Comparison of ENCODE assay signal across 2 cellular contexts in the genomic region with DNA sequence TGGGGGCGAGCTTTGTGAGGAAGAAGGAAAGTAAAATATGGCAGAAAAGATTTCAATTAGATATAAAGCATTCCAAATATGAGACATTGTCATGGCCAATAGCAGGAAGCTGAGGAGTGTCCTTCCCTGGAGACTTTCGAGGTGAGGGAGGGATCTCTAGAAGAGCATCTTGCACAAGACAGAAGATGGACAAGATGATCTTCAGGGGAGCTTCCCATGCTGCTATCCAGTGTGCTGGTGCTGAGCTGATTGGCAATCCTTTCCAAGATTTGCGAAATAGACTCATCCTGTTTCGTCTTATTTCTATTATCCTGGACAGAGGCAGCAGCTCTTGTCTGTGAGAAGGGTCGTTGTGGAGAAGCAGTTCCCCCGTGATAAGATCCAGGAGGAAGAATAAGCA.
TF ChIP-seq lines count a peak whose summit lies in the region.

No MANE protein-coding gene starts in this region.

TF ChIP-seq in GM23338, 12 proteins besides CTCF, POLR2A, EP300 and RAD21 (continued from another document):
- TF ChIP-seq, protein P1, sequence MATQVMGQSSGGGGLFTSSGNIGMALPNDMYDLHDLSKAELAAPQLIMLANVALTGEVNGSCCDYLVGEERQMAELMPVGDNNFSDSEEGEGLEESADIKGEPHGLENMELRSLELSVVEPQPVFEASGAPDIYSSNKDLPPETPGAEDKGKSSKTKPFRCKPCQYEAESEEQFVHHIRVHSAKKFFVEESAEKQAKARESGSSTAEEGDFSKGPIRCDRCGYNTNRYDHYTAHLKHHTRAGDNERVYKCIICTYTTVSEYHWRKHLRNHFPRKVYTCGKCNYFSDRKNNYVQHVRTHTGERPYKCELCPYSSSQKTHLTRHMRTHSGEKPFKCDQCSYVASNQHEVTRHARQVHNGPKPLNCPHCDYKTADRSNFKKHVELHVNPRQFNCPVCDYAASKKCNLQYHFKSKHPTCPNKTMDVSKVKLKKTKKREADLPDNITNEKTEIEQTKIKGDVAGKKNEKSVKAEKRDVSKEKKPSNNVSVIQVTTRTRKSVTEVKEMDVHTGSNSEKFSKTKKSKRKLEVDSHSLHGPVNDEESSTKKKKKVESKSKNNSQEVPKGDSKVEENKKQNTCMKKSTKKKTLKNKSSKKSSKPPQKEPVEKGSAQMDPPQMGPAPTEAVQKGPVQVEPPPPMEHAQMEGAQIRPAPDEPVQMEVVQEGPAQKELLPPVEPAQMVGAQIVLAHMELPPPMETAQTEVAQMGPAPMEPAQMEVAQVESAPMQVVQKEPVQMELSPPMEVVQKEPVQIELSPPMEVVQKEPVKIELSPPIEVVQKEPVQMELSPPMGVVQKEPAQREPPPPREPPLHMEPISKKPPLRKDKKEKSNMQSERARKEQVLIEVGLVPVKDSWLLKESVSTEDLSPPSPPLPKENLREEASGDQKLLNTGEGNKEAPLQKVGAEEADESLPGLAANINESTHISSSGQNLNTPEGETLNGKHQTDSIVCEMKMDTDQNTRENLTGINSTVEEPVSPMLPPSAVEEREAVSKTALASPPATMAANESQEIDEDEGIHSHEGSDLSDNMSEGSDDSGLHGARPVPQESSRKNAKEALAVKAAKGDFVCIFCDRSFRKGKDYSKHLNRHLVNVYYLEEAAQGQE (IDR thresholded peaks at IDR 0.05; ENCODE audit: unreplicated experiment) = peak; percentile 58

TF ChIP-seq in GM12878, 131 proteins besides CTCF, POLR2A, EP300 and RAD21 (continued from another document):
- TF ChIP-seq, protein P2, sequence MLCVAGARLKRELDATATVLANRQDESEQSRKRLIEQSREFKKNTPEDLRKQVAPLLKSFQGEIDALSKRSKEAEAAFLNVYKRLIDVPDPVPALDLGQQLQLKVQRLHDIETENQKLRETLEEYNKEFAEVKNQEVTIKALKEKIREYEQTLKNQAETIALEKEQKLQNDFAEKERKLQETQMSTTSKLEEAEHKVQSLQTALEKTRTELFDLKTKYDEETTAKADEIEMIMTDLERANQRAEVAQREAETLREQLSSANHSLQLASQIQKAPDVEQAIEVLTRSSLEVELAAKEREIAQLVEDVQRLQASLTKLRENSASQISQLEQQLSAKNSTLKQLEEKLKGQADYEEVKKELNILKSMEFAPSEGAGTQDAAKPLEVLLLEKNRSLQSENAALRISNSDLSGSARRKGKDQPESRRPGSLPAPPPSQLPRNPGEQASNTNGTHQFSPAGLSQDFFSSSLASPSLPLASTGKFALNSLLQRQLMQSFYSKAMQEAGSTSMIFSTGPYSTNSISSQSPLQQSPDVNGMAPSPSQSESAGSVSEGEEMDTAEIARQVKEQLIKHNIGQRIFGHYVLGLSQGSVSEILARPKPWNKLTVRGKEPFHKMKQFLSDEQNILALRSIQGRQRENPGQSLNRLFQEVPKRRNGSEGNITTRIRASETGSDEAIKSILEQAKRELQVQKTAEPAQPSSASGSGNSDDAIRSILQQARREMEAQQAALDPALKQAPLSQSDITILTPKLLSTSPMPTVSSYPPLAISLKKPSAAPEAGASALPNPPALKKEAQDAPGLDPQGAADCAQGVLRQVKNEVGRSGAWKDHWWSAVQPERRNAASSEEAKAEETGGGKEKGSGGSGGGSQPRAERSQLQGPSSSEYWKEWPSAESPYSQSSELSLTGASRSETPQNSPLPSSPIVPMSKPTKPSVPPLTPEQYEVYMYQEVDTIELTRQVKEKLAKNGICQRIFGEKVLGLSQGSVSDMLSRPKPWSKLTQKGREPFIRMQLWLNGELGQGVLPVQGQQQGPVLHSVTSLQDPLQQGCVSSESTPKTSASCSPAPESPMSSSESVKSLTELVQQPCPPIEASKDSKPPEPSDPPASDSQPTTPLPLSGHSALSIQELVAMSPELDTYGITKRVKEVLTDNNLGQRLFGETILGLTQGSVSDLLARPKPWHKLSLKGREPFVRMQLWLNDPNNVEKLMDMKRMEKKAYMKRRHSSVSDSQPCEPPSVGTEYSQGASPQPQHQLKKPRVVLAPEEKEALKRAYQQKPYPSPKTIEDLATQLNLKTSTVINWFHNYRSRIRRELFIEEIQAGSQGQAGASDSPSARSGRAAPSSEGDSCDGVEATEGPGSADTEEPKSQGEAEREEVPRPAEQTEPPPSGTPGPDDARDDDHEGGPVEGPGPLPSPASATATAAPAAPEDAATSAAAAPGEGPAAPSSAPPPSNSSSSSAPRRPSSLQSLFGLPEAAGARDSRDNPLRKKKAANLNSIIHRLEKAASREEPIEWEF (IDR thresholded peaks at IDR 0.05; ENCODE audit: insufficient replicate concordance, low read depth, low read length) = no peak
- TF ChIP-seq, protein P1 (IDR thresholded peaks at IDR 0.05; ENCODE audit: low read depth, low read length) = peak; percentile 53; the same call in 1 of the 2 replicates
